Comparison of ENCODE assay signal across 1 cellular context in genomic region chr17:81387235-81388060, GRCh38.
TF ChIP-seq lines count a peak whose summit lies in the region.

No MANE protein-coding gene starts in this region.

TF ChIP-seq in HEK293, 187 proteins besides CTCF, POLR2A, EP300 and RAD21 (continued from another document and continues in another):
- TF ChIP-seq PRDM1 (tag by site-specific recombination; IDR thresholded peaks at IDR 0.05): 0 out of 2 replicates have a peak, but pooled peaks have one; percentile 17
- no peak for TF ChIP-seq ZNF76 (tag by site-specific recombination; IDR thresholded peaks at IDR 0.05; ENCODE audit: borderline replicate concordance, low read depth)
- peak; percentile 82 for TF ChIP-seq GLIS1 (tag by site-specific recombination; IDR thresholded peaks at IDR 0.05)
- TF ChIP-seq YY2 (tag by site-specific recombination; IDR thresholded peaks at IDR 0.05): no peak
- TF ChIP-seq ZNF423 (tag by site-specific recombination; IDR thresholded peaks at IDR 0.05): 0 out of 2 replicates have a peak, but pooled peaks have one; percentile 29
- TF ChIP-seq ZNF792 (tag by site-specific recombination; IDR thresholded peaks at IDR 0.05): no peak
- no peak for TF ChIP-seq ZNF624 (tag by site-specific recombination; IDR thresholded peaks at IDR 0.05)
- no peak for TF ChIP-seq OVOL3 (tag by site-specific recombination; IDR thresholded peaks at IDR 0.05)
- TF ChIP-seq ZNF223 (tag by site-specific recombination; IDR thresholded peaks at IDR 0.05): no peak
- TF ChIP-seq ZNF274 (IDR thresholded peaks at IDR 0.05; ENCODE audit: low read length): no peak
- TF ChIP-seq ZNF274 (tag by site-specific recombination; IDR thresholded peaks at IDR 0.05; ENCODE audit: borderline replicate concordance): no peak
- peak; percentile 37 for TF ChIP-seq ZBTB11 (tag by site-specific recombination; conservative IDR thresholded peaks at IDR 0.05; ENCODE audit: low read depth)
- TF ChIP-seq ZNF280D (tag by site-specific recombination; IDR thresholded peaks at IDR 0.05): no peak
- no peak for TF ChIP-seq ZNF2 (tag by site-specific recombination; IDR thresholded peaks at IDR 0.05)
- no peak for TF ChIP-seq ZNF785 (tag by site-specific recombination; IDR thresholded peaks at IDR 0.05)
- peak; percentile 85 for TF ChIP-seq KLF8 (tag by site-specific recombination; IDR thresholded peaks at IDR 0.05)
- no peak for TF ChIP-seq ZNF214 (tag by site-specific recombination; IDR thresholded peaks at IDR 0.05; ENCODE audit: borderline replicate concordance)
- peak; percentile 84 for TF ChIP-seq ZNF341 (tag by site-specific recombination; IDR thresholded peaks at IDR 0.05; ENCODE audit: low read depth)
- TF ChIP-seq MEIS1 (CRISPR knock-in tag; IDR thresholded peaks at IDR 0.05; ENCODE audit: borderline replicate concordance): no peak
- TF ChIP-seq BCL11A (tag by site-specific recombination; IDR thresholded peaks at IDR 0.05; ENCODE audit: low read depth): 0 out of 2 replicates have a peak, but pooled peaks have one; percentile 30
- no peak for TF ChIP-seq ZNF174 (tag by site-specific recombination; IDR thresholded peaks at IDR 0.05)
- TF ChIP-seq ZSCAN30 (tag by site-specific recombination; IDR thresholded peaks at IDR 0.05): peak; percentile 35; the same call in 1 of the 2 replicates
- TF ChIP-seq ZNF639 (tag by site-specific recombination; IDR thresholded peaks at IDR 0.05): no peak
- TF ChIP-seq SP3 (tag by site-specific recombination; IDR thresholded peaks at IDR 0.05): peak; percentile 65
- TF ChIP-seq ZBTB26 (tag by site-specific recombination; optimal IDR thresholded peaks at IDR 0.05): peak; percentile 77
- no peak for TF ChIP-seq MYNN (tag by site-specific recombination; IDR thresholded peaks at IDR 0.05; ENCODE audit: borderline replicate concordance)
- TF ChIP-seq ZNF473 (tag by site-specific recombination; IDR thresholded peaks at IDR 0.05): no peak
- no peak for TF ChIP-seq SCRT2 (tag by site-specific recombination; IDR thresholded peaks at IDR 0.05)
- no peak for TF ChIP-seq INSM2 (tag by site-specific recombination; IDR thresholded peaks at IDR 0.05)
- TF ChIP-seq ZNF529 (tag by site-specific recombination; IDR thresholded peaks at IDR 0.05; ENCODE audit: insufficient replicate concordance): no peak
- TF ChIP-seq, protein P1, sequence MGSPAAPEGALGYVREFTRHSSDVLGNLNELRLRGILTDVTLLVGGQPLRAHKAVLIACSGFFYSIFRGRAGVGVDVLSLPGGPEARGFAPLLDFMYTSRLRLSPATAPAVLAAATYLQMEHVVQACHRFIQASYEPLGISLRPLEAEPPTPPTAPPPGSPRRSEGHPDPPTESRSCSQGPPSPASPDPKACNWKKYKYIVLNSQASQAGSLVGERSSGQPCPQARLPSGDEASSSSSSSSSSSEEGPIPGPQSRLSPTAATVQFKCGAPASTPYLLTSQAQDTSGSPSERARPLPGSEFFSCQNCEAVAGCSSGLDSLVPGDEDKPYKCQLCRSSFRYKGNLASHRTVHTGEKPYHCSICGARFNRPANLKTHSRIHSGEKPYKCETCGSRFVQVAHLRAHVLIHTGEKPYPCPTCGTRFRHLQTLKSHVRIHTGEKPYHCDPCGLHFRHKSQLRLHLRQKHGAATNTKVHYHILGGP (tag by site-specific recombination; IDR thresholded peaks at IDR 0.05): no peak
- no peak for TF ChIP-seq ZNF169 (tag by site-specific recombination; IDR thresholded peaks at IDR 0.05)
- TF ChIP-seq ZNF350 (tag by site-specific recombination; IDR thresholded peaks at IDR 0.05): no peak
- no peak for TF ChIP-seq ZNF221 (tag by site-specific recombination; IDR thresholded peaks at IDR 0.05; ENCODE audit: borderline replicate concordance)
- TF ChIP-seq ZNF555 (tag by site-specific recombination; conservative IDR thresholded peaks at IDR 0.05): no peak
- TF ChIP-seq REST (tag by site-specific recombination; IDR thresholded peaks at IDR 0.05): no peak
- no peak for TF ChIP-seq ZNF121 (tag by site-specific recombination; IDR thresholded peaks at IDR 0.05)
- no peak for TF ChIP-seq ZNF433 (tag by site-specific recombination; IDR thresholded peaks at IDR 0.05; ENCODE audit: low read depth)
- no peak for TF ChIP-seq FEZF1 (tag by site-specific recombination; IDR thresholded peaks at IDR 0.05)
- TF ChIP-seq ZNF623 (tag by site-specific recombination; IDR thresholded peaks at IDR 0.05): no peak
- peak; percentile 72 for TF ChIP-seq PRDM4 (tag by site-specific recombination; IDR thresholded peaks at IDR 0.05)
- no peak for TF ChIP-seq ZNF184 (tag by site-specific recombination; IDR thresholded peaks at IDR 0.05)
- no peak for TF ChIP-seq ZNF768 (tag by site-specific recombination; IDR thresholded peaks at IDR 0.05)
